ENCODE assay signal across 20 cellular contexts in genomic region chr18:56431551-56431950, GRCh38.
DNase-seq lines count a peak whose midpoint lies in the region; ATAC-seq, FAIRE-seq and TF ChIP-seq lines count a peak whose summit lies in the region.
"Had no signal": no experiment of that assay in that cellular context is flagged by ENCODE, and none has a peak within 500 bp of the region (broad histone marks: within the 10 kb centered on the region; RNA-seq: fewer than 3 reads in every experiment).

No MANE protein-coding gene starts in this region.

- intact Hi-C loops in psoas muscle (cut with DNase I): loop anchor here in 1 of 2 donors (2.0 kb wide), 1 partner anchor 55 kb away; no protein-coding TSS in a partner anchor

- H3K27ac ChIP-seq in RWPE1: no peak overlapping the region
- H3K27ac ChIP-seq in foreskin keratinocyte: no peak overlapping the region
- H3K27ac ChIP-seq in psoas muscle: no peak overlapping the region
- H3K27ac ChIP-seq: 22Rv1, BLaER1, gastroesophageal sphincter, prostate gland, spleen, thoracic aorta had no signal

- no peak for TF ChIP-seq CTCF in RWPE1 (conservative IDR thresholded peaks at IDR 0.05; ENCODE audit: low read depth)
- no peak for TF ChIP-seq CTCF in foreskin keratinocyte (conservative IDR thresholded peaks at IDR 0.05)
- no peak for TF ChIP-seq CTCF in psoas muscle (IDR thresholded peaks at IDR 0.05)

- no peaks in the 10 kb centered on the region for H3K36me3 ChIP-seq in psoas muscle (ENCODE audit: insufficient read depth in 1 of 2, low read depth in 1 of 2)
- H3K36me3 ChIP-seq: BLaER1, gastroesophageal sphincter, prostate gland, spleen, thoracic aorta had no signal

- no peaks in the 10 kb centered on the region for H3K9me3 ChIP-seq in psoas muscle
- H3K9me3 ChIP-seq: prostate gland had no signal

- CTCF ChIA-PET in RWPE1 (lab: Yijun Ruan, JAX): no interaction called here

- POLR2A ChIA-PET in RWPE1 (lab: Yijun Ruan, JAX; ENCODE audit: low non-redundant PET): no interaction called here

- no peak for FAIRE-seq in urothelium cell line (lab: Jason Lieb, UNC)

- H3K4me3 ChIP-seq in psoas muscle: no peak overlapping the region
- H3K4me3 ChIP-seq: BLaER1, gastroesophageal sphincter, prostate gland, spleen, thoracic aorta had no signal

- ATAC-seq in foreskin keratinocyte: peak; percentile 69
- no peak for ATAC-seq in HG03442 (IDR thresholded peaks at IDR 0.05; ENCODE audit: unreplicated experiment)
- no peak for ATAC-seq in HG03432 (IDR thresholded peaks at IDR 0.05; ENCODE audit: unreplicated experiment)
- no peak for ATAC-seq in psoas muscle
- ATAC-seq: activated naive CD8-positive, alpha-beta T cell treated with anti-CD3 and anti-CD28 coated beads, Interleukin-2, amount 50 U/mL, for 24 hours; activated T-helper 17 cell treated with anti-CD3 and anti-CD28 coated beads, Interleukin-2, amount 50 U/mL, for 72 hours; gastroesophageal sphincter; HCT116 had no signal

- H3K4me1 ChIP-seq in foreskin keratinocyte: no peaks in the 10 kb centered on the region
- H3K4me1 ChIP-seq in psoas muscle: no peaks in the 10 kb centered on the region
- H3K4me1 ChIP-seq: BLaER1, gastroesophageal sphincter, prostate gland, spleen had no signal

- H3K27me3 ChIP-seq in foreskin keratinocyte (no peaks in the 10 kb centered on the region), psoas muscle (ENCODE audit: insufficient read depth in 3 of 3, low read length in 2 of 3) (no peaks in the 10 kb centered on the region)
- H3K27me3 ChIP-seq: BLaER1, gastroesophageal sphincter, spleen had no signal

- peak; percentile 11 for DNase-seq in DMS153 (lab: John Stamatoyannopoulos, UW)
- DNase-seq in DMS153 treated with DMSO at 0.1 percent for 48 hours (lab: John Stamatoyannopoulos, UW; ENCODE audit: unreplicated experiment): no peak
- peak; percentile 30 for DNase-seq in RWPE1 (ENCODE audit: low spot score)
- peak; percentile 54 to 78 for DNase-seq in foreskin keratinocyte
- DNase-seq in urothelium cell line (ENCODE audit: low spot score): peak; percentile 44
- no peak for DNase-seq in psoas muscle
- DNase-seq: activated CD4-positive, alpha-beta T cell treated with anti-CD3 and anti-CD28 coated beads for 1 hour; activated naive CD8-positive, alpha-beta T cell treated with anti-CD3 and anti-CD28 coated beads, Interleukin-2, amount 50 U/mL, for 24 hours; NCI-H446; spleen; T-helper 9 cell had no signal

Comparison
In these comparisons a context has a peak if more than half of its experiments do, and no peak if none do; other contexts are left out.
1. DNase-seq: peak in DMS153 (single experiment), RWPE1 (single experiment), foreskin keratinocyte (2 of 2) and urothelium cell line (single experiment); none in DMS153 treated with DMSO at 0.1 percent for 48 hours (single experiment) and psoas muscle (0 of 2).